ENCODE assay signal across 8 cellular contexts in genomic region chr4:76993787-76994641, GRCh38. TPM values are rescaled to one million over a fixed set of nuclear protein-coding genes. Genes with fewer than 3 reads are reported as not detected.
DNase-seq lines count a peak whose midpoint lies in the region; ATAC-seq lines count a peak whose summit lies in the region.

No MANE protein-coding gene starts in this region.

- no peaks in the 10 kb centered on the region for H3K27me3 ChIP-seq in aorta (ENCODE audit: control insufficient read depth in 1 of 2, insufficient read depth in 2 of 2, low read length in 1 of 2)

- intact Hi-C loops in aorta (cut with DNase I), result no loop called here

- DNase-seq in NCI-H446 (lab: John Stamatoyannopoulos, UW) (peak; percentile 14 to 69), retina (no peak), amygdala (lab: John Stamatoyannopoulos, UW) (no peak), aorta (no peak)
- DNase-seq in activated effector memory CD4-positive, alpha-beta T cell treated with anti-CD3 and anti-CD28 coated beads, Interleukin-2, amount 50 U/mL, for 16 hours, result peak; percentile 80
- peak; percentile 5 to 30 for DNase-seq in stimulated activated CD4-positive, alpha-beta T cell treated with anti-CD3 and anti-CD28 coated beads, Interleukin-1b, Interleukin-23, amount 100 ng/mL, for 4 hours (ENCODE audit: low read depth in 2 of 2)

- H3K27ac ChIP-seq in aorta (ENCODE audit: low read depth in 1 of 2, low read length in 2 of 2), result no peak overlapping the region

- no peaks in the 10 kb centered on the region for H3K4me1 ChIP-seq in aorta (ENCODE audit: control insufficient read depth in 1 of 2, insufficient read depth in 2 of 2, low read length in 2 of 2)

- peaks cover 4 to 9% of the 10 kb centered on the region in 2 donors for H3K36me3 ChIP-seq in aorta (ENCODE audit: control insufficient read depth in 1 of 2, insufficient read depth in 2 of 2, low read length in 1 of 2)

- WGBS in aorta, 2 donors, result 71 to 87% methylated on average over 10 of the region's 10 CpGs

- H3K4me3 ChIP-seq in aorta (ENCODE audit: low read length in 2 of 2), result no peak overlapping the region

- H3K9me3 ChIP-seq in aorta (ENCODE audit: control insufficient read depth, low read length), result no peaks in the 10 kb centered on the region

- ATAC-seq in GM18511 (IDR thresholded peaks at IDR 0.05; ENCODE audit: unreplicated experiment) (peak; percentile 92), HG02840 (IDR thresholded peaks at IDR 0.05; ENCODE audit: low FRiP score, unreplicated experiment) (peak; percentile 85), aorta (ENCODE audit: low FRiP score) (no peak)

RNA-seq across cellular contexts. Expression of gene SEPTIN11, which starts 44.5 kb away (rescaled TPM):
- 100 to 1,000 TPM in 1 of 2 donors, 10 to 100 TPM in 1; 86.1 to 120 TPM for total RNA-seq in aorta
- polyA plus RNA-seq in aorta, result 100 to 1,000 TPM in 1 of 2 donors, 10 to 100 TPM in 1; 39.6 to 110 TPM

Comparison
In these comparisons a context has a peak if more than half of its experiments do, and no peak if none do; other contexts are left out.
1. DNase-seq: peak in NCI-H446 (2 of 2), activated effector memory CD4-positive, alpha-beta T cell treated with anti-CD3 and anti-CD28 coated beads, Interleukin-2, amount 50 U/mL, for 16 hours (single experiment) and stimulated activated CD4-positive, alpha-beta T cell treated with anti-CD3 and anti-CD28 coated beads, Interleukin-1b, Interleukin-23, amount 100 ng/mL, for 4 hours (2 of 2); none in retina (single experiment), amygdala (0 of 56) and aorta (0 of 2).